1 cellular context compared by ENCODE assay signal in the genomic region with DNA sequence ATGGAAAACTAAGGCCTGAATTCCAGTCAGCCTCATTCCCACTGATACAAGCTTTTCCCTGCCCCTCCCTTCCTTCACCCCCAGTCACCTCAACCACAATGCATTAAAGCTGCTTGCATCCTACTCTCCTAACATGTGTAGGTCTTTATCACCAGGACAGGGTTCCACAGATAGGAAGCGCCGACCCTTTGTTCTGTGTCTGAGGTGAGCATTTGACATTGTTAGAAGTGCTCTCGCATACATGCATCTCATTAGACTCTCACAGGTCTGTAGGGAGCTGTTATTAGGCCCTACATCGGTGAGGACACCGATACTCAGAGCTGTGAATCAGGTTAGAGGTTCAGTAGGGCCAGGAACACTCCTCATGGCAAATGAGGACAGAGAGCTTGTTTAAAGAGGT.
TF ChIP-seq lines count a peak whose summit lies in the region.

No MANE protein-coding gene starts in this region.

TF ChIP-seq in WTC11, 78 proteins besides CTCF, POLR2A, EP300 and RAD21 (continued from another document):
- TF ChIP-seq, protein P1, sequence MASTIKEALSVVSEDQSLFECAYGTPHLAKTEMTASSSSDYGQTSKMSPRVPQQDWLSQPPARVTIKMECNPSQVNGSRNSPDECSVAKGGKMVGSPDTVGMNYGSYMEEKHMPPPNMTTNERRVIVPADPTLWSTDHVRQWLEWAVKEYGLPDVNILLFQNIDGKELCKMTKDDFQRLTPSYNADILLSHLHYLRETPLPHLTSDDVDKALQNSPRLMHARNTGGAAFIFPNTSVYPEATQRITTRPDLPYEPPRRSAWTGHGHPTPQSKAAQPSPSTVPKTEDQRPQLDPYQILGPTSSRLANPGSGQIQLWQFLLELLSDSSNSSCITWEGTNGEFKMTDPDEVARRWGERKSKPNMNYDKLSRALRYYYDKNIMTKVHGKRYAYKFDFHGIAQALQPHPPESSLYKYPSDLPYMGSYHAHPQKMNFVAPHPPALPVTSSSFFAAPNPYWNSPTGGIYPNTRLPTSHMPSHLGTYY (CRISPR knock-in tag; IDR thresholded peaks at IDR 0.05), result no peak
- TF ChIP-seq FOXP1 (CRISPR knock-in tag; IDR thresholded peaks at IDR 0.05; ENCODE audit: borderline replicate concordance) (no peak), ETV6 (CRISPR knock-in tag; IDR thresholded peaks at IDR 0.05) (no peak), CREB1 (CRISPR knock-in tag; IDR thresholded peaks at IDR 0.05) (no peak), SMAD4 (CRISPR knock-in tag; IDR thresholded peaks at IDR 0.05) (no peak), JUN (CRISPR knock-in tag; IDR thresholded peaks at IDR 0.05) (no peak), NR2C2 (CRISPR knock-in tag; IDR thresholded peaks at IDR 0.05) (no peak), RELA (CRISPR knock-in tag; IDR thresholded peaks at IDR 0.05; ENCODE audit: borderline replicate concordance) (no peak), ESRRA (CRISPR knock-in tag; IDR thresholded peaks at IDR 0.05; ENCODE audit: borderline replicate concordance) (no peak)
- TF ChIP-seq, protein P2, sequence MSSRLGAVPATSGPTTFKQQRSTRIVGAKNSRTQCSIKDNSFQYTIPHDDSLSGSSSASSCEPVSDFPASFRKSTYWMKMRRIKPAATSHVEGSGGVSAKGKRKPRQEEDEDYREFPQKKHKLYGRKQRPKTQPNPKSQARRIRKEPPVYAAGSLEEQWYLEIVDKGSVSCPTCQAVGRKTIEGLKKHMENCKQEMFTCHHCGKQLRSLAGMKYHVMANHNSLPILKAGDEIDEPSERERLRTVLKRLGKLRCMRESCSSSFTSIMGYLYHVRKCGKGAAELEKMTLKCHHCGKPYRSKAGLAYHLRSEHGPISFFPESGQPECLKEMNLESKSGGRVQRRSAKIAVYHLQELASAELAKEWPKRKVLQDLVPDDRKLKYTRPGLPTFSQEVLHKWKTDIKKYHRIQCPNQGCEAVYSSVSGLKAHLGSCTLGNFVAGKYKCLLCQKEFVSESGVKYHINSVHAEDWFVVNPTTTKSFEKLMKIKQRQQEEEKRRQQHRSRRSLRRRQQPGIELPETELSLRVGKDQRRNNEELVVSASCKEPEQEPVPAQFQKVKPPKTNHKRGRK (CRISPR knock-in tag; IDR thresholded peaks at IDR 0.05; ENCODE audit: borderline replicate concordance), result no peak
- TF ChIP-seq, protein P3, sequence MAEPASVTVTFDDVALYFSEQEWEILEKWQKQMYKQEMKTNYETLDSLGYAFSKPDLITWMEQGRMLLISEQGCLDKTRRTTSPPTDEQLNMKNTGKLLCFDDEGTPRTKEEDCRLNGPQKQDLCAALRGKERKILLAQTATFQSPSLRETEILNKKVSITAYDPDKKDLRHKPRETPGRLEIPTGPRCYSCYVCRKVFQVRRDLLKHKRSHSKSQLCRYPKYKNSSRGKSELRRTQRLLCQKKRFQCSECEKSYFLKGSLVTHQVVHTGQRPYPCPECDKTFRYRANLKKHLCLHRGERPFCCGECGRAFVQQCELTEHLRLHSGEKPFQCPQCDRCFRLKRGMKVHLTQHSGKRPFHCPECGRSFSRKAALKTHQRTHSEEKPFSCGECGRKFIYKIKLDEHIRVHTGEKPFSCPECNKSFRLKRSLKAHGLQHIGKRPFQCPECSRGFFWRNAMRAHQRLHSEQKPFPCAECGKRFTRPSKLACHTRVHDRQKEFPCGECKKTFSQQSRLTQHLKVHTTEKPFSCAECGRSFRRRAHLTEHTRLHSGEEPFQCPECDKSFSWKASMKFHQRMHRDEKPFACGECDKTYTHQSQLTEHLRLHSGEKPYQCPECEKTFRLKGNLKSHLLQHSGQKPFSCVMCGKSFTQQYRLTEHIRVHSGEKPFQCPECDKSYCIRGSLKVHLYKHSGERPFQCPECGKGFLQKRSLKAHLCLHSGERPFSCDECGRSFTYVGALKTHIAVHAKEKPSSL (CRISPR knock-in tag; conservative IDR thresholded peaks at IDR 0.05), result no peak
- TF ChIP-seq, protein P4, sequence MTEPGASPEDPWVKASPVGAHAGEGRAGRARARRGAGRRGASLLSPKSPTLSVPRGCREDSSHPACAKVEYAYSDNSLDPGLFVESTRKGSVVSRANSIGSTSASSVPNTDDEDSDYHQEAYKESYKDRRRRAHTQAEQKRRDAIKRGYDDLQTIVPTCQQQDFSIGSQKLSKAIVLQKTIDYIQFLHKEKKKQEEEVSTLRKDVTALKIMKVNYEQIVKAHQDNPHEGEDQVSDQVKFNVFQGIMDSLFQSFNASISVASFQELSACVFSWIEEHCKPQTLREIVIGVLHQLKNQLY (CRISPR knock-in tag; IDR thresholded peaks at IDR 0.05), result no peak
- TF ChIP-seq, protein P5, sequence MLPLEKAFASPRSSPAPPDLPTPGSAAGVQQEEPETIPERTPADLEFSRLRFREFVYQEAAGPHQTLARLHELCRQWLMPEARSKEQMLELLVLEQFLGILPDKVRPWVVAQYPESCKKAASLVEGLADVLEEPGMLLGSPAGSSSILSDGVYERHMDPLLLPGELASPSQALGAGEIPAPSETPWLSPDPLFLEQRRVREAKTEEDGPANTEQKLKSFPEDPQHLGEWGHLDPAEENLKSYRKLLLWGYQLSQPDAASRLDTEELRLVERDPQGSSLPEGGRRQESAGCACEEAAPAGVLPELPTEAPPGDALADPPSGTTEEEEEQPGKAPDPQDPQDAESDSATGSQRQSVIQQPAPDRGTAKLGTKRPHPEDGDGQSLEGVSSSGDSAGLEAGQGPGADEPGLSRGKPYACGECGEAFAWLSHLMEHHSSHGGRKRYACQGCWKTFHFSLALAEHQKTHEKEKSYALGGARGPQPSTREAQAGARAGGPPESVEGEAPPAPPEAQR (CRISPR knock-in tag; IDR thresholded peaks at IDR 0.05), result no peak
- TF ChIP-seq, protein P6, sequence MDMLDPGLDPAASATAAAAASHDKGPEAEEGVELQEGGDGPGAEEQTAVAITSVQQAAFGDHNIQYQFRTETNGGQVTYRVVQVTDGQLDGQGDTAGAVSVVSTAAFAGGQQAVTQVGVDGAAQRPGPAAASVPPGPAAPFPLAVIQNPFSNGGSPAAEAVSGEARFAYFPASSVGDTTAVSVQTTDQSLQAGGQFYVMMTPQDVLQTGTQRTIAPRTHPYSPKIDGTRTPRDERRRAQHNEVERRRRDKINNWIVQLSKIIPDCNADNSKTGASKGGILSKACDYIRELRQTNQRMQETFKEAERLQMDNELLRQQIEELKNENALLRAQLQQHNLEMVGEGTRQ (CRISPR knock-in tag; IDR thresholded peaks at IDR 0.05), result no peak
- TF ChIP-seq, protein P7, sequence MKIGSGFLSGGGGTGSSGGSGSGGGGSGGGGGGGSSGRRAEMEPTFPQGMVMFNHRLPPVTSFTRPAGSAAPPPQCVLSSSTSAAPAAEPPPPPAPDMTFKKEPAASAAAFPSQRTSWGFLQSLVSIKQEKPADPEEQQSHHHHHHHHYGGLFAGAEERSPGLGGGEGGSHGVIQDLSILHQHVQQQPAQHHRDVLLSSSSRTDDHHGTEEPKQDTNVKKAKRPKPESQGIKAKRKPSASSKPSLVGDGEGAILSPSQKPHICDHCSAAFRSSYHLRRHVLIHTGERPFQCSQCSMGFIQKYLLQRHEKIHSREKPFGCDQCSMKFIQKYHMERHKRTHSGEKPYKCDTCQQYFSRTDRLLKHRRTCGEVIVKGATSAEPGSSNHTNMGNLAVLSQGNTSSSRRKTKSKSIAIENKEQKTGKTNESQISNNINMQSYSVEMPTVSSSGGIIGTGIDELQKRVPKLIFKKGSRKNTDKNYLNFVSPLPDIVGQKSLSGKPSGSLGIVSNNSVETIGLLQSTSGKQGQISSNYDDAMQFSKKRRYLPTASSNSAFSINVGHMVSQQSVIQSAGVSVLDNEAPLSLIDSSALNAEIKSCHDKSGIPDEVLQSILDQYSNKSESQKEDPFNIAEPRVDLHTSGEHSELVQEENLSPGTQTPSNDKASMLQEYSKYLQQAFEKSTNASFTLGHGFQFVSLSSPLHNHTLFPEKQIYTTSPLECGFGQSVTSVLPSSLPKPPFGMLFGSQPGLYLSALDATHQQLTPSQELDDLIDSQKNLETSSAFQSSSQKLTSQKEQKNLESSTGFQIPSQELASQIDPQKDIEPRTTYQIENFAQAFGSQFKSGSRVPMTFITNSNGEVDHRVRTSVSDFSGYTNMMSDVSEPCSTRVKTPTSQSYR (CRISPR knock-in tag; IDR thresholded peaks at IDR 0.05), result no peak
- TF ChIP-seq, protein P8, sequence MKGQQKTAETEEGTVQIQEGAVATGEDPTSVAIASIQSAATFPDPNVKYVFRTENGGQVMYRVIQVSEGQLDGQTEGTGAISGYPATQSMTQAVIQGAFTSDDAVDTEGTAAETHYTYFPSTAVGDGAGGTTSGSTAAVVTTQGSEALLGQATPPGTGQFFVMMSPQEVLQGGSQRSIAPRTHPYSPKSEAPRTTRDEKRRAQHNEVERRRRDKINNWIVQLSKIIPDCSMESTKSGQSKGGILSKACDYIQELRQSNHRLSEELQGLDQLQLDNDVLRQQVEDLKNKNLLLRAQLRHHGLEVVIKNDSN (CRISPR knock-in tag; IDR thresholded peaks at IDR 0.05), result no peak
